4 cellular contexts compared by ENCODE assay signal in the genomic region with DNA sequence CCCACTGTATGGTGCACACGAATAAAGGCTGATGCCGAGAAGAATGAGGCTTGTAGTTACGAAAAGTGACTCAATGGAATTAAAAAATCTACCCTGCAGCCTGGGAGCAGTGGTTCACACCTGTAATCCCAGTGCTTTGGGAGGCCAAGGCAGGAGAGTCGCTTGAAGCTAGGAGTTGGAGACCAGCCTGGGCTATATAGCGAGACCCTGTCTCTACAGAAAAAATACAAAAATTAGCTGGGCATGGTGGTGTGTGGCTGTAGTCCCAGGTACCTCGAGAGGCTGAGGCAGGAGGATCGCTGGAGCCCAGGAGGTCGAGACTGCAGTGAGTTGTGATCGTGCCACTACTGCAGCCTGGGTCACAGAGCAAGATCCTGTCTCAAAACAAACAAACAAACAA. TPM values are rescaled to one million over a fixed set of nuclear protein-coding genes. Genes with fewer than 3 reads are reported as not detected.
"Had no signal": no experiment of that assay in that cellular context is flagged by ENCODE, and none has a peak within 500 bp of the region (broad histone marks: within the 10 kb centered on the region; RNA-seq: fewer than 3 reads in every experiment).

No MANE protein-coding gene starts in this region.

- H3K4me3 ChIP-seq: GM12878 had no signal

- DNase-seq: GDM1, GF-D8 had no signal

- ATAC-seq: GM12878 had no signal

RNA-seq across cellular contexts. Expression of gene OPN1LW, which starts 11.7 kb away (rescaled TPM):
- total RNA-seq: G401, GM12878 had no signal

RNA-seq across cellular contexts. Expression of gene OPN1MW, which starts 50.0 kb away (rescaled TPM):
- total RNA-seq: G401, GM12878 had no signal
